ENCODE assay signal across 11 cellular contexts in genomic region chr1:53442297-53442696, GRCh38. TPM values are rescaled to one million over a fixed set of nuclear protein-coding genes. Genes with fewer than 3 reads are reported as not detected.
DNase-seq lines count a peak whose midpoint lies in the region; ATAC-seq and TF ChIP-seq lines count a peak whose summit lies in the region.
"Had no signal": no experiment of that assay in that cellular context is flagged by ENCODE, and none has a peak within 500 bp of the region (broad histone marks: within the 10 kb centered on the region; RNA-seq: fewer than 3 reads in every experiment).

No MANE protein-coding gene starts in this region.

- no peak overlapping the region for H3T11ph ChIP-seq in H9 (ENCODE audit: low read length)

- H3K9ac ChIP-seq in H9 (ENCODE audit: extremely low read depth, insufficient read length, low read length): no peak overlapping the region
- H3K9ac ChIP-seq in mammary epithelial cell (ENCODE audit: insufficient read depth, low read length): no peak overlapping the region

- H2BK20ac ChIP-seq in H9 (ENCODE audit: low read depth, low read length, poor library complexity, severe bottlenecking): no peak overlapping the region

- H3K14ac ChIP-seq in H9 (ENCODE audit: insufficient read depth, low read length): no peak overlapping the region

- no peak overlapping the region for H3K4me2 ChIP-seq in H9 (ENCODE audit: insufficient read depth, insufficient read length, low read length)
- H3K4me2 ChIP-seq in mammary epithelial cell (ENCODE audit: insufficient read depth, low read depth, low read length): no peak overlapping the region

- H3K23me2 ChIP-seq in H9 (ENCODE audit: insufficient read length, low read depth, low read length, poor library complexity, severe bottlenecking): no peaks in the 10 kb centered on the region

- CTCF ChIA-PET in mammary epithelial cell (lab: Charles Lee; ENCODE audit: low non-redundant PET): no interaction called here

- no peak overlapping the region for H2AFZ ChIP-seq in H9 (ENCODE audit: low read length)
- no peak overlapping the region for H2AFZ ChIP-seq in mammary epithelial cell (ENCODE audit: low read depth, low read length)

- intact Hi-C loops in mammary epithelial cell (cut with micrococcal nuclease): no loop called here

- ATAC-seq in GM19324 (IDR thresholded peaks at IDR 0.05; ENCODE audit: low FRiP score, unreplicated experiment): no peak
- ATAC-seq: T-cell had no signal

- H2BK120ac ChIP-seq in H9 (ENCODE audit: low read depth, low read length, poor library complexity, severe bottlenecking): no peak overlapping the region

- H3K27ac ChIP-seq in H9 (ENCODE audit: insufficient read length, low read depth, low read length) (no peak overlapping the region), mammary epithelial cell (ENCODE audit: insufficient read depth, low read depth, low read length) (no peak overlapping the region), mesodermal cell (ENCODE audit: low read depth, low read length, severe bottlenecking) (peak overlapping the region; percentile 6)
- H3K27ac ChIP-seq in effector memory CD4-positive, alpha-beta T cell (ENCODE audit: insufficient read depth, low read length, poor library complexity, severe bottlenecking): no peak overlapping the region

- TF ChIP-seq CTCF in H9 (conservative IDR thresholded peaks at IDR 0.05) (no peak), NB4 (IDR thresholded peaks at IDR 0.05; ENCODE audit: low read depth, low read length) (no peak), mammary epithelial cell (conservative IDR thresholded peaks at IDR 0.05 in 1 of 2, IDR thresholded peaks at IDR 0.05 in 1 of 2; ENCODE audit: extremely low read depth in 1 of 2, insufficient read depth in 1 of 2, low read depth in 1 of 2, low read length in 2 of 2) (no peak)

- TF ChIP-seq POLR2A in NB4 (IDR thresholded peaks at IDR 0.05; ENCODE audit: extremely low read depth, insufficient read length): no peak

- BruUV-seq in mammary epithelial cell (replicated peaks; lab: Mats Ljungman, UMichigan): no TSS peak

- peaks cover 25 to 30% of the 10 kb centered on the region in 2 experiments for H3K4me1 Mint-ChIP-seq in H9
- H3K4me1 Mint-ChIP-seq: T-cell had no signal

- peaks cover 27 to 31% of the 10 kb centered on the region in 2 experiments for H3K9me3 Mint-ChIP-seq in H9

- H4K20me1 ChIP-seq in H9 (ENCODE audit: control insufficient read depth, insufficient read depth, insufficient read length): no peaks in the 10 kb centered on the region
- no peaks in the 10 kb centered on the region for H4K20me1 ChIP-seq in mammary epithelial cell (ENCODE audit: insufficient read depth, low read length)

- H2BK5ac ChIP-seq in H9 (ENCODE audit: insufficient read length, low read length): no peak overlapping the region

- H2BK12ac ChIP-seq in H9 (ENCODE audit: insufficient read length, low read depth, low read length): no peak overlapping the region

- H2AK5ac ChIP-seq in H9 (ENCODE audit: insufficient read length, low read length): no peak overlapping the region

- H3K9me3 ChIP-seq in H9 (ENCODE audit: control insufficient read depth, low read depth, low read length) (peaks cover 18% of the 10 kb centered on the region), mammary epithelial cell (replicated peaks; ENCODE audit: insufficient read depth, low read length) (no peaks in the 10 kb centered on the region), mesodermal cell (ENCODE audit: control insufficient read depth, low read length) (peaks cover 6% of the 10 kb centered on the region)
- H3K9me3 ChIP-seq in effector memory CD4-positive, alpha-beta T cell (ENCODE audit: control insufficient read depth, low read length): no peaks in the 10 kb centered on the region

- no peak overlapping the region for H3K4me3 ChIP-seq in NB4 (ENCODE audit: low read depth, low read length)
- no peak overlapping the region for H3K4me3 ChIP-seq in mammary epithelial cell (replicated peaks in 1 of 3; ENCODE audit: insufficient read depth in 1 of 3, low read depth in 2 of 3, low read length in 3 of 3)
- H3K4me3 ChIP-seq in mesodermal cell (ENCODE audit: extremely low read depth, insufficient read depth, low read length, poor library complexity, severe bottlenecking): no peak overlapping the region
- no peak overlapping the region for H3K4me3 ChIP-seq in effector memory CD4-positive, alpha-beta T cell (ENCODE audit: insufficient read depth, low read depth, low read length, poor library complexity, severe bottlenecking)

- no peak overlapping the region for H4K91ac ChIP-seq in H9 (ENCODE audit: insufficient read length, low read depth, low read length)

- no peaks in the 10 kb centered on the region for H3K79me1 ChIP-seq in H9 (ENCODE audit: insufficient read depth, low read depth, low read length, poor library complexity, severe bottlenecking)

- no peaks in the 10 kb centered on the region for H3K36me3 ChIP-seq in mammary epithelial cell (ENCODE audit: insufficient read depth, low read length)
- H3K36me3 ChIP-seq in mesodermal cell (ENCODE audit: control insufficient read depth, insufficient read depth, low read length): no peaks in the 10 kb centered on the region
- no peaks in the 10 kb centered on the region for H3K36me3 ChIP-seq in effector memory CD4-positive, alpha-beta T cell (ENCODE audit: control insufficient read depth, insufficient read depth, low read length)

- H3K4me3 Mint-ChIP-seq in H9: peak overlapping the region in 1 of 2 experiments; percentile 39; a peak in 1 of 5 replicates
- H3K4me3 Mint-ChIP-seq: brain, T-cell had no signal

- H4K8ac ChIP-seq in H9 (replicated peaks; ENCODE audit: insufficient read length, low read depth, low read length): no peak overlapping the region

- no peaks in the 10 kb centered on the region for H3K27me3 ChIP-seq in H9 (ENCODE audit: insufficient read depth, low read length)
- no peaks in the 10 kb centered on the region for H3K27me3 ChIP-seq in mammary epithelial cell (ENCODE audit: insufficient read depth, low read length)
- H3K27me3 ChIP-seq in effector memory CD4-positive, alpha-beta T cell (replicated peaks; ENCODE audit: control insufficient read depth, insufficient read depth, low read length, poor library complexity, severe bottlenecking): no peaks in the 10 kb centered on the region

- no peak overlapping the region for H3K23ac ChIP-seq in H9 (ENCODE audit: insufficient read length, low read depth, low read length)

- H3K18ac ChIP-seq in H9 (ENCODE audit: insufficient read length, low read depth, low read length): no peak overlapping the region

- no CpG with 5 or more reads among the region's 2 CpGs for WGBS in H9 (ENCODE audit: extremely low coverage, insufficient read length, low lambda C conversion rate)
- WGBS in mammary epithelial cell (ENCODE audit: low coverage, missing lambda C conversion rate): 78% methylated on average over 2 of the region's 2 CpGs
- no CpG with 5 or more reads among the region's 2 CpGs for WGBS in mesodermal cell (ENCODE audit: insufficient coverage in 2 of 2), 2 experiments

- no peak overlapping the region for H3K56ac ChIP-seq in H9 (ENCODE audit: insufficient read length, low read depth, low read length)

- in situ Hi-C loops in mammary epithelial cell (cut with MboI; ENCODE audit: low sequenced_read_pairs in 2 of 2): no loop called here

- peaks cover 12% of the 10 kb centered on the region; the same call in 1 of the 2 replicates for H3K4me1 ChIP-seq in H9 (ENCODE audit: insufficient read depth, low read length)
- H3K4me1 ChIP-seq in mammary epithelial cell (ENCODE audit: insufficient read depth, low read length): no peaks in the 10 kb centered on the region
- H3K4me1 ChIP-seq in mesodermal cell (ENCODE audit: control insufficient read depth, insufficient read depth, low read length, poor library complexity, severe bottlenecking): peaks cover 3% of the 10 kb centered on the region
- no peaks in the 10 kb centered on the region for H3K4me1 ChIP-seq in effector memory CD4-positive, alpha-beta T cell (ENCODE audit: control insufficient read depth, insufficient read depth, low read length, poor library complexity, severe bottlenecking)

- H3K4ac ChIP-seq in H9 (ENCODE audit: low read depth, low read length): no peak overlapping the region

- H4K5ac ChIP-seq in H9 (ENCODE audit: insufficient read length, low read depth, low read length): no peak overlapping the region

- peak overlapping the region; percentile 4 to 49 (median 10); a peak in 6 of 7 replicates for H3K27ac Mint-ChIP-seq in H9
- H3K27ac Mint-ChIP-seq: T-cell had no signal

- dilution Hi-C loops in mammary epithelial cell (cut with HindIII; ENCODE audit: low sequenced_read_pairs): no loop called here

- peaks cover 0 to 36% (median 17%) of the 10 kb centered on the region in 3 experiments for H3K36me3 Mint-ChIP-seq in H9 (ENCODE audit: insufficient read depth in 1 of 3, low read depth in 3 of 3)
- H3K36me3 Mint-ChIP-seq: brain, T-cell had no signal

- H3K79me2 ChIP-seq in H9 (ENCODE audit: insufficient read depth, low read length) (no peaks in the 10 kb centered on the region), mammary epithelial cell (ENCODE audit: insufficient read depth, low read length) (no peaks in the 10 kb centered on the region)

- no peak overlapping the region for H2BK15ac ChIP-seq in H9 (ENCODE audit: low read depth, low read length)

- no peaks in the 10 kb centered on the region for H3K27me3 Mint-ChIP-seq in H9 (ENCODE audit: low read depth)
- H3K27me3 Mint-ChIP-seq: T-cell had no signal

- no peak for DNase-seq in H9
- DNase-seq in NB4 (ENCODE audit: low read depth): peak; percentile 73
- peak; percentile 17 for DNase-seq in mammary epithelial cell
- DNase-seq in mucosa of gallbladder (ENCODE audit: low spot score): no peak
- DNase-seq in activated CD4-positive, alpha-beta T cell treated with anti-CD3 and anti-CD28 coated beads, Interleukin-2, amount 50 U/mL, for 4 hours: no peak
- DNase-seq in effector memory CD4-positive, alpha-beta T cell: no peak
- DNase-seq: NCI-H510A, T-cell had no signal

RNA-seq across cellular contexts. Expression of gene DMRTB1, which starts 16.9 kb away (rescaled TPM):
- total RNA-seq in H9 (2021) (not detected in 2 replicates), mammary epithelial cell (not detected), mucosa of gallbladder (not detected)
- not detected for polyA plus RNA-seq in mammary epithelial cell
- polyA minus RNA-seq in mammary epithelial cell: not detected
- not detected for polyA plus RNA-seq in mesodermal cell (2013, experiment 1 of 2)
- not detected for polyA plus RNA-seq in mesodermal cell (2013, experiment 2 of 2)
- total RNA-seq: T-cell had no signal

Comparison
In these comparisons a context has a peak if more than half of its experiments do, and no peak if none do; other contexts are left out.
1. DNase-seq: peak in NB4 (single experiment) and mammary epithelial cell (single experiment); none in H9 (single experiment), mucosa of gallbladder (single experiment), activated CD4-positive, alpha-beta T cell treated with anti-CD3 and anti-CD28 coated beads, Interleukin-2, amount 50 U/mL, for 4 hours (0 of 2) and effector memory CD4-positive, alpha-beta T cell (0 of 3).